Comparison of ENCODE assay signal across 25 cellular contexts in genomic region chr19:4692275-4693077, GRCh38. TPM values are rescaled to one million over a fixed set of nuclear protein-coding genes. Genes with fewer than 3 reads are reported as not detected.
DNase-seq lines count a peak whose midpoint lies in the region; ATAC-seq, FAIRE-seq and TF ChIP-seq lines count a peak whose summit lies in the region.
"Had no signal": no experiment of that assay in that cellular context is flagged by ENCODE, and none has a peak within 500 bp of the region (broad histone marks: within the 10 kb centered on the region; RNA-seq: fewer than 3 reads in every experiment).

No MANE protein-coding gene starts in this region.

- intact Hi-C loops in kidney (cut with DNase I): no loop called here

- H3K4me1 ChIP-seq in kidney (ENCODE audit: control insufficient read depth in 1 of 2, insufficient read depth in 1 of 2, low read depth in 1 of 2, low read length in 2 of 2) (no peaks in the 10 kb centered on the region), suprapubic skin (peaks cover 50% of the 10 kb centered on the region)
- H3K4me1 ChIP-seq: BE2C, colonic mucosa, upper lobe of right lung had no signal

- H3K9ac ChIP-seq in kidney (ENCODE audit: low read length in 2 of 2): no peak overlapping the region

- no peak for FAIRE-seq in kidney (lab: Jason Lieb, UNC)
- FAIRE-seq: A204.1, G401.6 had no signal

- 70% methylated on average over 2 of the region's 27 CpGs for WGBS in suprapubic skin

- no peak for TF ChIP-seq POLR2A in suprapubic skin (IDR thresholded peaks at IDR 0.05)

- H3K27me3 ChIP-seq in suprapubic skin: no peaks in the 10 kb centered on the region
- H3K27me3 ChIP-seq: BE2C, colonic mucosa, spleen, stomach, upper lobe of right lung had no signal

- no peaks in the 10 kb centered on the region for H3K9me3 ChIP-seq in kidney (ENCODE audit: control insufficient read depth in 1 of 2, low read length in 2 of 2)
- no peaks in the 10 kb centered on the region for H3K9me3 ChIP-seq in suprapubic skin
- H3K9me3 ChIP-seq: BE2C, colonic mucosa, spleen, stomach, upper lobe of right lung had no signal

- DNase-seq in NCI-H82 (lab: John Stamatoyannopoulos, UW) (peak; percentile 21), NCI-H82 treated with DMSO at 0.1 percent for 48 hours (lab: John Stamatoyannopoulos, UW; ENCODE audit: unreplicated experiment) (no peak), NCI-H524 (lab: John Stamatoyannopoulos, UW) (peak; percentile 97 to 99), kidney (peak; percentile 77), suprapubic skin (ENCODE audit: low spot score in 2 of 2) (no peak), DMS79 treated with DMSO at 0.1 percent for 48 hours (lab: John Stamatoyannopoulos, UW) (no peak), NCI-H1048 (lab: John Stamatoyannopoulos, UW) (no peak)
- DNase-seq: activated CD4-positive, alpha-beta T cell treated with anti-CD3 and anti-CD28 coated beads, Interleukin-2, amount 50 U/mL, for 1 hour; activated CD8-positive, alpha-beta memory T cell treated with anti-CD3 and anti-CD28 coated beads, Interleukin-2, amount 50 U/mL, for 48 hours; BE2C; Calu3; colonic mucosa; head of caudate nucleus; NCI-H1092 treated with DMSO at 0.1 percent for 48 hours; NCI-H2081; NCI-H526 treated with DMSO at 0.1 percent for 48 hours; SIG-M5; spleen; stimulated activated CD4-positive, alpha-beta T cell treated with anti-CD3 and anti-CD28 coated beads, Interleukin-4, amount 100 ng/mL, for 4 hours; stomach; upper lobe of right lung had no signal

- no peak for ATAC-seq in HG03045 (IDR thresholded peaks at IDR 0.05; ENCODE audit: unreplicated experiment)
- ATAC-seq: left lobe of liver, upper lobe of right lung had no signal

- H3K27ac ChIP-seq in kidney (ENCODE audit: low read depth in 2 of 2, low read length in 2 of 2): no peak overlapping the region
- H3K27ac ChIP-seq in suprapubic skin: peak overlapping the region; percentile 85
- H3K27ac ChIP-seq: colonic mucosa, upper lobe of right lung had no signal

- TF ChIP-seq EP300 in suprapubic skin (IDR thresholded peaks at IDR 0.05): no peak

- H3K36me3 ChIP-seq in kidney (ENCODE audit: control insufficient read depth in 1 of 2, insufficient read depth in 2 of 2, low read length in 2 of 2) (peaks cover 29 to 44% of the 10 kb centered on the region in 2 donors), suprapubic skin (peaks cover 94% of the 10 kb centered on the region)

- TF ChIP-seq CTCF in kidney (IDR thresholded peaks at IDR 0.05; ENCODE audit: borderline replicate concordance, extremely low read depth, insufficient read depth): no peak
- TF ChIP-seq CTCF in suprapubic skin (IDR thresholded peaks at IDR 0.05): no peak

- H3K4me3 ChIP-seq in kidney (ENCODE audit: low read length in 2 of 2): no peak overlapping the region
- H3K4me3 ChIP-seq in suprapubic skin: no peak overlapping the region
- H3K4me3 ChIP-seq: colonic mucosa, spleen, stomach, upper lobe of right lung had no signal

RNA-seq across cellular contexts. Expression of gene MYDGF, which starts 22.3 kb away (rescaled TPM):
- total RNA-seq in kidney: 75.8 TPM
- 85.5 TPM for polyA plus RNA-seq in kidney (ENCODE audit: insufficient read depth, low read depth, low replicate concordance)
- 10 to 100 TPM; 17.5 to 43.6 (median 28.3) TPM for total RNA-seq in suprapubic skin

RNA-seq across cellular contexts. Expression of gene DPP9, which starts 31.2 kb away (rescaled TPM):
- total RNA-seq in kidney: 61.9 TPM
- 14.0 TPM for polyA plus RNA-seq in kidney (ENCODE audit: insufficient read depth, low read depth, low replicate concordance)
- 100 to 1,000 TPM in 2 of 4 donors, 10 to 100 TPM in 2; 51.2 to 126 (median 84.1) TPM for total RNA-seq in suprapubic skin

RNA-seq across cellular contexts. Expression of gene TNFAIP8L1, which starts 53.2 kb away (rescaled TPM):
- total RNA-seq in kidney (11.5 TPM), suprapubic skin (1 to 10 TPM; 4.8 to 8.3 (median 7.0) TPM)
- polyA plus RNA-seq in kidney (ENCODE audit: insufficient read depth, low read depth, low replicate concordance): 16.0 TPM

Comparison
In these comparisons a context has a peak if more than half of its experiments do, and no peak if none do; other contexts are left out.
1. DNase-seq: peak in NCI-H82 (single experiment), NCI-H524 (2 of 2) and kidney (single experiment); none in NCI-H82 treated with DMSO at 0.1 percent for 48 hours (single experiment), suprapubic skin (0 of 2), DMS79 treated with DMSO at 0.1 percent for 48 hours (single experiment) and NCI-H1048 (single experiment).